ENCODE assay signal across 17 cellular contexts in the genomic region with DNA sequence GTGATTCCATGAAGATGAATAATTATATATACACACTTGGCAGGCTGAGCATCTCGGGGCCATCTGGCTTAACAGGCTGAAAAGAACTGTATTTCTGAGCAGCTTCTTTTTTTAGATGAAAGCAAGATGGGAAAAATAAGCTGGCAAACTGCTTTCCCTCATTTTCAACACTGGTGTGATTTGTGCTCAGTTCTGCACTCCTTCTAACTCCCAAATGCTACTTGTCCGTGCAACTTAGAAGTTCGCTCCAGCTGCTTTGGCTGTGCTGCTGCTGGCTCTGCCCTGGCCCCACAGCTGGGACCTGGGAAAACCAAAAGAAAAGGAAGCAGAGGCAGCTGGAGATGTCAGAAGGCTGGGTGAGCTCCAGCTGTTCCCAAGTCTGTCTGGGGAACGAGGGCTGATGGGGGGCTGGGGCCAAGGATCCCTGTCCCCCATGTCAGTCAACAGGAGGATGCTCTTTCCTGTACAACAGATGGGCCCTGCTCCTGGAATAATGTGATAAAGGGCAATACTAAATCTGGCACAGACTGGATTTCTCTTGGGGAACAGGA. TPM values are rescaled to one million over a fixed set of nuclear protein-coding genes. Genes with fewer than 3 reads are reported as not detected.
A peak's percentile ranks its signal among the peaks of the same experiment; 100 is the strongest.
DNase-seq lines count a peak whose midpoint lies in the region; ATAC-seq and TF ChIP-seq lines count a peak whose summit lies in the region.
"Had no signal": no experiment of that assay in that cellular context is flagged by ENCODE, and none has a peak within 500 bp of the region (broad histone marks: within the 10 kb centered on the region; RNA-seq: fewer than 3 reads in every experiment).

No MANE protein-coding gene starts in this region.

- DNase-seq in BE2C (peak; percentile 22), NCI-H69 (lab: John Stamatoyannopoulos, UW) (peak; percentile 61), fibroblast of pulmonary artery (ENCODE audit: low read depth) (peak; percentile 62), occipital lobe (lab: John Stamatoyannopoulos, UW) (peak; percentile 33), DMS79 (lab: John Stamatoyannopoulos, UW) (no peak), NCI-H226 (no peak), SW 1271 (lab: John Stamatoyannopoulos, UW) (no peak)
- DNase-seq: activated CD4-positive, CD25-positive, alpha-beta regulatory T cell; activated T-cell treated with anti-CD3 and anti-CD28 coated beads for 4 hours; effector CD4-positive, alpha-beta T cell; lower lobe of right lung; NCI-H1048; NCI-H526 treated with DMSO at 0.1 percent for 48 hours; stimulated activated CD8-positive, alpha-beta memory T cell treated with anti-CD3 and anti-CD28 coated beads, Interleukin-4, amount 100 ng/mL, for 48 hours had no signal

- no peaks in the 10 kb centered on the region for H3K4me1 ChIP-seq in BE2C
- H3K4me1 ChIP-seq: lower lobe of right lung, vagina had no signal

- no peak for ATAC-seq in HG03457 (IDR thresholded peaks at IDR 0.05; ENCODE audit: unreplicated experiment)

- TF ChIP-seq CTCF in BE2C (IDR thresholded peaks at IDR 0.05; ENCODE audit: low read depth, low read length): no peak
- no peak for TF ChIP-seq CTCF in fibroblast of pulmonary artery (IDR thresholded peaks at IDR 0.05; ENCODE audit: low read length, missing control alignments)

- no peak overlapping the region for H3K4me3 ChIP-seq in BE2C (ENCODE audit: low read depth, low read length)
- no peak overlapping the region for H3K4me3 ChIP-seq in fibroblast of pulmonary artery (replicated peaks; ENCODE audit: low read depth, low read length)
- H3K4me3 ChIP-seq: lower lobe of right lung, SK-N-MC, vagina had no signal

- no peaks in the 10 kb centered on the region for H3K9me3 ChIP-seq in BE2C
- H3K9me3 ChIP-seq: lower lobe of right lung, vagina had no signal

- no peaks in the 10 kb centered on the region for H3K36me3 ChIP-seq in BE2C
- H3K36me3 ChIP-seq: lower lobe of right lung had no signal

- H3K27me3 ChIP-seq in BE2C: no peaks in the 10 kb centered on the region
- H3K27me3 ChIP-seq: vagina had no signal

RNA-seq across cellular contexts. Expression of a gene that starts 44.9 kb away (rescaled TPM):
- 6.9 TPM for polyA plus RNA-seq in BE2C (2012; ENCODE audit: insufficient read depth, insufficient read length, low read depth)
- 1.9 TPM for total RNA-seq in occipital lobe

RNA-seq across cellular contexts. Expression of a gene that starts 46.7 kb away (rescaled TPM):
- 259 TPM for polyA plus RNA-seq in BE2C (2012; ENCODE audit: insufficient read depth, insufficient read length, low read depth)
- 706 TPM for total RNA-seq in occipital lobe

Comparison
In these comparisons a context has a peak if more than half of its experiments do, and no peak if none do; other contexts are left out.
1. DNase-seq: peak in BE2C (single experiment), NCI-H69 (single experiment), fibroblast of pulmonary artery (single experiment) and occipital lobe (single experiment); none in DMS79 (single experiment), NCI-H226 (single experiment) and SW 1271 (0 of 2).